8 cellular contexts compared by ENCODE assay signal in genomic region chr20:31514154-31515071, GRCh38. TPM values are rescaled to one million over a fixed set of nuclear protein-coding genes. Genes with fewer than 3 reads are reported as not detected.
DNase-seq lines count a peak whose midpoint lies in the region; ATAC-seq and TF ChIP-seq lines count a peak whose summit lies in the region.

A gene with protein sequence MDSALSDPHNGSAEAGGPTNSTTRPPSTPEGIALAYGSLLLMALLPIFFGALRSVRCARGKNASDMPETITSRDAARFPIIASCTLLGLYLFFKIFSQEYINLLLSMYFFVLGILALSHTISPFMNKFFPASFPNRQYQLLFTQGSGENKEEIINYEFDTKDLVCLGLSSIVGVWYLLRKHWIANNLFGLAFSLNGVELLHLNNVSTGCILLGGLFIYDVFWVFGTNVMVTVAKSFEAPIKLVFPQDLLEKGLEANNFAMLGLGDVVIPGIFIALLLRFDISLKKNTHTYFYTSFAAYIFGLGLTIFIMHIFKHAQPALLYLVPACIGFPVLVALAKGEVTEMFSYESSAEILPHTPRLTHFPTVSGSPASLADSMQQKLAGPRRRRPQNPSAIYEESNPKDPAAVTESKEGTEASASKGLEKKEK (plus strand): TSS chr20:31514442. CDS start chr20:31514552, 110 bp downstream.

- intact Hi-C loops in lower lobe of right lung (cut with DNase I) = no loop called here

- TF ChIP-seq CTCF in lower lobe of right lung (IDR thresholded peaks at IDR 0.05) = peak; percentile 93

- no peaks in the 10 kb centered on the region for H3K9me3 ChIP-seq in lower lobe of right lung

- H3K4me3 ChIP-seq in lower lobe of right lung = peak within 1 kb of the TSS; percentile 100

- H3K4me1 ChIP-seq in lower lobe of right lung = peaks cover 40% of the 10 kb centered on the region

- ATAC-seq in GM19351 (IDR thresholded peaks at IDR 0.05; ENCODE audit: unreplicated experiment) = peak; percentile 86
- peak; percentile 82 for ATAC-seq in HG03521 (IDR thresholded peaks at IDR 0.05; ENCODE audit: unreplicated experiment)
- ATAC-seq in lower lobe of right lung = peak; percentile 99

- H3K4me1 Mint-ChIP-seq in activated CD4-positive, alpha-beta memory T cell treated with anti-CD3 and anti-CD28 coated beads, Interleukin-2, amount 10 ng/mL, durations not matched to agents 7 days and 5 days = peaks cover 9% of the 10 kb centered on the region

- H3K36me3 Mint-ChIP-seq in activated CD4-positive, alpha-beta memory T cell treated with anti-CD3 and anti-CD28 coated beads, Interleukin-2, amount 10 ng/mL, durations not matched to agents 7 days and 5 days (ENCODE audit: low read depth) = peaks cover 3% of the 10 kb centered on the region

- DNase-seq in CD1c-positive myeloid dendritic cell (ENCODE audit: extremely low spot score) (peak; percentile 98), NCI-H748 (lab: John Stamatoyannopoulos, UW; ENCODE audit: unreplicated experiment) (peak; percentile 96), ecto neural progenitor cell (ENCODE audit: low spot score) (peak; percentile 96), lower lobe of right lung (peak; percentile 94)
- DNase-seq in activated CD4-positive, alpha-beta memory T cell treated with anti-CD3 and anti-CD28 coated beads, Interleukin-2, amount 10 ng/mL, durations not matched to agents 7 days and 5 days = peak; percentile 89
- DNase-seq in stimulated activated CD4-positive, alpha-beta T cell treated with anti-CD3 and anti-CD28 coated beads, TNF-alpha, amount 100 ng/mL, for 24 hours (ENCODE audit: low read depth in 3 of 3) = peak; percentile 74 to 84 (median 78)

- peak within 1 kb of the TSS; percentile 5 for H3K27ac Mint-ChIP-seq in activated CD4-positive, alpha-beta memory T cell treated with anti-CD3 and anti-CD28 coated beads, Interleukin-2, amount 10 ng/mL, durations not matched to agents 7 days and 5 days

- CTCF ChIA-PET in activated CD4-positive, alpha-beta memory T cell treated with anti-CD3 and anti-CD28 coated beads, Interleukin-2, amount 10 ng/mL, durations not matched to agents 7 days and 5 days (lab: Charles Lee) = interaction anchor here (0.8 to 1.1 kb wide), 3 partner anchors 55 to 98 kb away, joined by 3 read pairs; no protein-coding TSS in a partner anchor

- POLR2A ChIA-PET in activated CD4-positive, alpha-beta memory T cell treated with anti-CD3 and anti-CD28 coated beads, Interleukin-2, amount 10 ng/mL, durations not matched to agents 7 days and 5 days (lab: Charles Lee) = interaction anchor here (0.6 to 1.4 kb wide), 3 partner anchors 27 to 60 kb away, joined by 3 to 5 read pairs (median 4); a partner anchor contains a TSS

- H3K27ac ChIP-seq in lower lobe of right lung = peak within 1 kb of the TSS; percentile 87

- no peaks in the 10 kb centered on the region for H3K27me3 ChIP-seq in lower lobe of right lung (ENCODE audit: low read depth)

- no peaks in the 10 kb centered on the region for H3K27me3 Mint-ChIP-seq in activated CD4-positive, alpha-beta memory T cell treated with anti-CD3 and anti-CD28 coated beads, Interleukin-2, amount 10 ng/mL, durations not matched to agents 7 days and 5 days

- no peaks in the 10 kb centered on the region for H3K36me3 ChIP-seq in lower lobe of right lung

- no peaks in the 10 kb centered on the region for H3K9me3 Mint-ChIP-seq in activated CD4-positive, alpha-beta memory T cell treated with anti-CD3 and anti-CD28 coated beads, Interleukin-2, amount 10 ng/mL, durations not matched to agents 7 days and 5 days

- no peak within 1 kb of the TSS for H3K4me3 Mint-ChIP-seq in activated CD4-positive, alpha-beta memory T cell treated with anti-CD3 and anti-CD28 coated beads, Interleukin-2, amount 10 ng/mL, durations not matched to agents 7 days and 5 days

RNA-seq across cellular contexts. Expression of the gene that starts here (rescaled TPM):
- 100 to 1,000 TPM; 162 to 165 TPM for total RNA-seq in activated CD4-positive, alpha-beta memory T cell treated with anti-CD3 and anti-CD28 coated beads, Interleukin-2, amount 10 ng/mL, durations not matched to agents 7 days and 5 days
- total RNA-seq in lower lobe of right lung = 134 TPM

Comparison
In these comparisons a context has a peak if more than half of its experiments do, and no peak if none do; other contexts are left out.
1. Peak in every context shown above with its lines: DNase-seq, ATAC-seq, H3K4me3 ChIP-seq and H3K27ac ChIP-seq.